Comparison of ENCODE assay signal across 1 cellular context in the genomic region with DNA sequence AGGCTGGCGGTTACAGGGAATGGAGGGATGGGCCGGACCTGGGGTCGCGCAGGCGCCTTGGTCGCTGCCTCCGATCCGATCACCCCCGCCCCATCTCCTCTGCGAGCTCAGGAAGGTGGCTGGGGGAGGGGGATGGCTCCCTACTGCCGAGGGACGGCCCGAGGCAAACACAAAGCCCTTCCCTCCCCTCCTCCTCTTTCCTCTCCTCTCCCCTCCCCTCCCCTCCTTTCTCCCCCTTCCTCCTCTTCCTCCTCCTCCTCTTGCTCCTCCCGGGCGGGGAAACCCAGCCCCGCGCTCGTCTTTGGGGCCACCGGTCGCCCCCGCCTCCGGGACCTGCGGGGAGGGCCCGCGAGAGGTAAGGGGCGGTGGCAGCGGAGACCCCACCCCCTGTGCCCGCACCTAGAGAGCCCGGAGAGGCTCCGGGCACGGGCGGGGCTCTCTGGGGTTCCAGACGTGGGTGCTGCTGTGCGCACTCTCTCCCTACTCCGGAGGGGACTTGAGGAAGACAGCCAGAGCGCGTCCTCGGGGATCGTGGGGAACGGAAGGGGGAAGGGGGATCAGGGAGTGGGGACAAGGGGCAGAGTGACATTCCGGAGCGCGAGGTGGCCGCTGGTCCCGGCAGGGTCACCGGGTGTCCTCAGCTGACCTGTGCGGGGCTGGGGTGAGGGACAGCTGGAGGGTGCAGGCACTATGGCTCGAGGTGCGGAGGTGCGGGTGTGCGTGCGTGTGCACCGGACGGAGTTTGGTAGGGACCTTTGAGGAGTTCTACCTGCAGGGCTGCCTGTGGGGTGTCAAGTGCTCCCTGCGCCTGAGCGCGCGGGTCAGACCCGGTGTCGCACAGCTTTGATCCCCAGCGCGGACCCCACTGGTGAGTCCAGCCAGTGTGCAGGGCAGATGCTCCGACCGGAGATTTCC.
TF ChIP-seq lines count a peak whose summit lies in the region.

A gene with protein sequence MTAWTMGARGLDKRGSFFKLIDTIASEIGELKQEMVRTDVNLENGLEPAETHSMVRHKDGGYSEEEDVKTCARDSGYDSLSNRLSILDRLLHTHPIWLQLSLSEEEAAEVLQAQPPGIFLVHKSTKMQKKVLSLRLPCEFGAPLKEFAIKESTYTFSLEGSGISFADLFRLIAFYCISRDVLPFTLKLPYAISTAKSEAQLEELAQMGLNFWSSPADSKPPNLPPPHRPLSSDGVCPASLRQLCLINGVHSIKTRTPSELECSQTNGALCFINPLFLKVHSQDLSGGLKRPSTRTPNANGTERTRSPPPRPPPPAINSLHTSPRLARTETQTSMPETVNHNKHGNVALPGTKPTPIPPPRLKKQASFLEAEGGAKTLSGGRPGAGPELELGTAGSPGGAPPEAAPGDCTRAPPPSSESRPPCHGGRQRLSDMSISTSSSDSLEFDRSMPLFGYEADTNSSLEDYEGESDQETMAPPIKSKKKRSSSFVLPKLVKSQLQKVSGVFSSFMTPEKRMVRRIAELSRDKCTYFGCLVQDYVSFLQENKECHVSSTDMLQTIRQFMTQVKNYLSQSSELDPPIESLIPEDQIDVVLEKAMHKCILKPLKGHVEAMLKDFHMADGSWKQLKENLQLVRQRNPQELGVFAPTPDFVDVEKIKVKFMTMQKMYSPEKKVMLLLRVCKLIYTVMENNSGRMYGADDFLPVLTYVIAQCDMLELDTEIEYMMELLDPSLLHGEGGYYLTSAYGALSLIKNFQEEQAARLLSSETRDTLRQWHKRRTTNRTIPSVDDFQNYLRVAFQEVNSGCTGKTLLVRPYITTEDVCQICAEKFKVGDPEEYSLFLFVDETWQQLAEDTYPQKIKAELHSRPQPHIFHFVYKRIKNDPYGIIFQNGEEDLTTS (plus strand): TSS at position 286 of the 915 bp plus-strand sequence. CDS start 131,344 bp downstream, outside the sequence.

TF ChIP-seq in HepG2, 621 proteins besides CTCF, POLR2A, EP300 and RAD21 (continued from another document and continues in another):
- TF ChIP-seq, protein P1, sequence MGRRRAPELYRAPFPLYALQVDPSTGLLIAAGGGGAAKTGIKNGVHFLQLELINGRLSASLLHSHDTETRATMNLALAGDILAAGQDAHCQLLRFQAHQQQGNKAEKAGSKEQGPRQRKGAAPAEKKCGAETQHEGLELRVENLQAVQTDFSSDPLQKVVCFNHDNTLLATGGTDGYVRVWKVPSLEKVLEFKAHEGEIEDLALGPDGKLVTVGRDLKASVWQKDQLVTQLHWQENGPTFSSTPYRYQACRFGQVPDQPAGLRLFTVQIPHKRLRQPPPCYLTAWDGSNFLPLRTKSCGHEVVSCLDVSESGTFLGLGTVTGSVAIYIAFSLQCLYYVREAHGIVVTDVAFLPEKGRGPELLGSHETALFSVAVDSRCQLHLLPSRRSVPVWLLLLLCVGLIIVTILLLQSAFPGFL (CRISPR knock-in tag; IDR thresholded peaks at IDR 0.05) = no peak
- no peak for TF ChIP-seq ZNF75D (CRISPR knock-in tag; IDR thresholded peaks at IDR 0.05; ENCODE audit: borderline replicate concordance)
- no peak for TF ChIP-seq KDM1A (CRISPR knock-in tag; IDR thresholded peaks at IDR 0.05)
- TF ChIP-seq ZNF33B (CRISPR knock-in tag; IDR thresholded peaks at IDR 0.05) = no peak
- TF ChIP-seq, protein P2, sequence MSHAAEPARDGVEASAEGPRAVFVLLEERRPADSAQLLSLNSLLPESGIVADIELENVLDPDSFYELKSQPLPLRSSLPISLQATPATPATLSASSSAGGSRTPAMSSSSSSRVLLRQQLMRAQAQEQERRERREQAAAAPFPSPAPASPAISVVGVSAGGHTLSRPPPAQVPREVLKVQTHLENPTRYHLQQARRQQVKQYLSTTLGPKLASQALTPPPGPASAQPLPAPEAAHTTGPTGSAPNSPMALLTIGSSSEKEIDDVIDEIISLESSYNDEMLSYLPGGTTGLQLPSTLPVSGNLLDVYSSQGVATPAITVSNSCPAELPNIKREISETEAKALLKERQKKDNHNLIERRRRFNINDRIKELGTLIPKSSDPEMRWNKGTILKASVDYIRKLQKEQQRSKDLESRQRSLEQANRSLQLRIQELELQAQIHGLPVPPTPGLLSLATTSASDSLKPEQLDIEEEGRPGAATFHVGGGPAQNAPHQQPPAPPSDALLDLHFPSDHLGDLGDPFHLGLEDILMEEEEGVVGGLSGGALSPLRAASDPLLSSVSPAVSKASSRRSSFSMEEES (CRISPR knock-in tag; IDR thresholded peaks at IDR 0.05) = no peak
- TF ChIP-seq, protein P3, sequence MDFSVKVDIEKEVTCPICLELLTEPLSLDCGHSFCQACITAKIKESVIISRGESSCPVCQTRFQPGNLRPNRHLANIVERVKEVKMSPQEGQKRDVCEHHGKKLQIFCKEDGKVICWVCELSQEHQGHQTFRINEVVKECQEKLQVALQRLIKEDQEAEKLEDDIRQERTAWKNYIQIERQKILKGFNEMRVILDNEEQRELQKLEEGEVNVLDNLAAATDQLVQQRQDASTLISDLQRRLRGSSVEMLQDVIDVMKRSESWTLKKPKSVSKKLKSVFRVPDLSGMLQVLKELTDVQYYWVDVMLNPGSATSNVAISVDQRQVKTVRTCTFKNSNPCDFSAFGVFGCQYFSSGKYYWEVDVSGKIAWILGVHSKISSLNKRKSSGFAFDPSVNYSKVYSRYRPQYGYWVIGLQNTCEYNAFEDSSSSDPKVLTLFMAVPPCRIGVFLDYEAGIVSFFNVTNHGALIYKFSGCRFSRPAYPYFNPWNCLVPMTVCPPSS (IDR thresholded peaks at IDR 0.05) = no peak
- no peak for TF ChIP-seq MTF2 (CRISPR knock-in tag; IDR thresholded peaks at IDR 0.05; ENCODE audit: borderline replicate concordance)
- TF ChIP-seq ZNF550 (CRISPR knock-in tag; IDR thresholded peaks at IDR 0.05; ENCODE audit: borderline replicate concordance) = no peak; the same call in 1 of the 2 replicates
- TF ChIP-seq SALL1 (CRISPR knock-in tag; IDR thresholded peaks at IDR 0.05) = peak; percentile 53; the same call in 1 of the 2 replicates
- 0 out of 2 replicates have a peak, but pooled peaks have one; percentile 9 for TF ChIP-seq ZNF335 (CRISPR knock-in tag; IDR thresholded peaks at IDR 0.05)
- no peak for TF ChIP-seq FOXP1 (IDR thresholded peaks at IDR 0.05)
- TF ChIP-seq FOXP1 (CRISPR knock-in tag; IDR thresholded peaks at IDR 0.05) = no peak
- TF ChIP-seq, protein P4, sequence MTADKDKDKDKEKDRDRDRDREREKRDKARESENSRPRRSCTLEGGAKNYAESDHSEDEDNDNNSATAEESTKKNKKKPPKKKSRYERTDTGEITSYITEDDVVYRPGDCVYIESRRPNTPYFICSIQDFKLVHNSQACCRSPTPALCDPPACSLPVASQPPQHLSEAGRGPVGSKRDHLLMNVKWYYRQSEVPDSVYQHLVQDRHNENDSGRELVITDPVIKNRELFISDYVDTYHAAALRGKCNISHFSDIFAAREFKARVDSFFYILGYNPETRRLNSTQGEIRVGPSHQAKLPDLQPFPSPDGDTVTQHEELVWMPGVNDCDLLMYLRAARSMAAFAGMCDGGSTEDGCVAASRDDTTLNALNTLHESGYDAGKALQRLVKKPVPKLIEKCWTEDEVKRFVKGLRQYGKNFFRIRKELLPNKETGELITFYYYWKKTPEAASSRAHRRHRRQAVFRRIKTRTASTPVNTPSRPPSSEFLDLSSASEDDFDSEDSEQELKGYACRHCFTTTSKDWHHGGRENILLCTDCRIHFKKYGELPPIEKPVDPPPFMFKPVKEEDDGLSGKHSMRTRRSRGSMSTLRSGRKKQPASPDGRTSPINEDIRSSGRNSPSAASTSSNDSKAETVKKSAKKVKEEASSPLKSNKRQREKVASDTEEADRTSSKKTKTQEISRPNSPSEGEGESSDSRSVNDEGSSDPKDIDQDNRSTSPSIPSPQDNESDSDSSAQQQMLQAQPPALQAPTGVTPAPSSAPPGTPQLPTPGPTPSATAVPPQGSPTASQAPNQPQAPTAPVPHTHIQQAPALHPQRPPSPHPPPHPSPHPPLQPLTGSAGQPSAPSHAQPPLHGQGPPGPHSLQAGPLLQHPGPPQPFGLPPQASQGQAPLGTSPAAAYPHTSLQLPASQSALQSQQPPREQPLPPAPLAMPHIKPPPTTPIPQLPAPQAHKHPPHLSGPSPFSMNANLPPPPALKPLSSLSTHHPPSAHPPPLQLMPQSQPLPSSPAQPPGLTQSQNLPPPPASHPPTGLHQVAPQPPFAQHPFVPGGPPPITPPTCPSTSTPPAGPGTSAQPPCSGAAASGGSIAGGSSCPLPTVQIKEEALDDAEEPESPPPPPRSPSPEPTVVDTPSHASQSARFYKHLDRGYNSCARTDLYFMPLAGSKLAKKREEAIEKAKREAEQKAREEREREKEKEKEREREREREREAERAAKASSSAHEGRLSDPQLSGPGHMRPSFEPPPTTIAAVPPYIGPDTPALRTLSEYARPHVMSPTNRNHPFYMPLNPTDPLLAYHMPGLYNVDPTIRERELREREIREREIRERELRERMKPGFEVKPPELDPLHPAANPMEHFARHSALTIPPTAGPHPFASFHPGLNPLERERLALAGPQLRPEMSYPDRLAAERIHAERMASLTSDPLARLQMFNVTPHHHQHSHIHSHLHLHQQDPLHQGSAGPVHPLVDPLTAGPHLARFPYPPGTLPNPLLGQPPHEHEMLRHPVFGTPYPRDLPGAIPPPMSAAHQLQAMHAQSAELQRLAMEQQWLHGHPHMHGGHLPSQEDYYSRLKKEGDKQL (CRISPR knock-in tag; IDR thresholded peaks at IDR 0.05; ENCODE audit: low read depth) = no peak
- no peak for TF ChIP-seq SRSF4 (IDR thresholded peaks at IDR 0.05; ENCODE audit: low read depth, low read length, poor library complexity, severe bottlenecking)
- no peak; the same call in 1 of the 2 replicates for TF ChIP-seq ZNF251 (CRISPR knock-in tag; IDR thresholded peaks at IDR 0.05)
- peak; percentile 10; the same call in 1 of the 2 replicates for TF ChIP-seq ZFP90 (CRISPR knock-in tag; IDR thresholded peaks at IDR 0.05; ENCODE audit: borderline replicate concordance)
- TF ChIP-seq NFIB (CRISPR knock-in tag; IDR thresholded peaks at IDR 0.05; ENCODE audit: borderline replicate concordance) = no peak
- TF ChIP-seq, protein P5, sequence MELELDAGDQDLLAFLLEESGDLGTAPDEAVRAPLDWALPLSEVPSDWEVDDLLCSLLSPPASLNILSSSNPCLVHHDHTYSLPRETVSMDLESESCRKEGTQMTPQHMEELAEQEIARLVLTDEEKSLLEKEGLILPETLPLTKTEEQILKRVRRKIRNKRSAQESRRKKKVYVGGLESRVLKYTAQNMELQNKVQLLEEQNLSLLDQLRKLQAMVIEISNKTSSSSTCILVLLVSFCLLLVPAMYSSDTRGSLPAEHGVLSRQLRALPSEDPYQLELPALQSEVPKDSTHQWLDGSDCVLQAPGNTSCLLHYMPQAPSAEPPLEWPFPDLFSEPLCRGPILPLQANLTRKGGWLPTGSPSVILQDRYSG (CRISPR knock-in tag; IDR thresholded peaks at IDR 0.05) = peak; percentile 58; the same call in 1 of the 2 replicates
- peak; percentile 54 for TF ChIP-seq U2AF1 (optimal IDR thresholded peaks at IDR 0.05; ENCODE audit: low read depth, low read length)
- no peak for TF ChIP-seq ELF1 (CRISPR knock-in tag; IDR thresholded peaks at IDR 0.05)
- TF ChIP-seq SRSF1 (optimal IDR thresholded peaks at IDR 0.05; ENCODE audit: low read depth, low read length) = peak; percentile 79
- TF ChIP-seq SSRP1 (CRISPR knock-in tag; IDR thresholded peaks at IDR 0.05) = no peak
- TF ChIP-seq, protein P6, sequence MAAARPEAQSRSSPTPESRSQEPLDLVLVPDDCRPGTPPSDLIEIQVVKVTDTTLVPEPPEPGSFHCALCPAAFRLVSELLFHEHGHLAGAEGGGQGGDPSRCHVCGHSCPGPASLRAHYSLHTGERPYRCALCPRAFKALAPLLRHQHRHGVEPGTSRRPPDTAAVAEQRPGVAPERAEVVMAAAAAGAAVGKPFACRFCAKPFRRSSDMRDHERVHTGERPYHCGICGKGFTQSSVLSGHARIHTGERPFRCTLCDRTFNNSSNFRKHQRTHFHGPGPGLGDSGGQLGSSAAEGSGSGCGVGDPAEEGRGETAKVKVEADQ (CRISPR knock-in tag; IDR thresholded peaks at IDR 0.05; ENCODE audit: borderline replicate concordance) = no peak
- TF ChIP-seq, protein P7, sequence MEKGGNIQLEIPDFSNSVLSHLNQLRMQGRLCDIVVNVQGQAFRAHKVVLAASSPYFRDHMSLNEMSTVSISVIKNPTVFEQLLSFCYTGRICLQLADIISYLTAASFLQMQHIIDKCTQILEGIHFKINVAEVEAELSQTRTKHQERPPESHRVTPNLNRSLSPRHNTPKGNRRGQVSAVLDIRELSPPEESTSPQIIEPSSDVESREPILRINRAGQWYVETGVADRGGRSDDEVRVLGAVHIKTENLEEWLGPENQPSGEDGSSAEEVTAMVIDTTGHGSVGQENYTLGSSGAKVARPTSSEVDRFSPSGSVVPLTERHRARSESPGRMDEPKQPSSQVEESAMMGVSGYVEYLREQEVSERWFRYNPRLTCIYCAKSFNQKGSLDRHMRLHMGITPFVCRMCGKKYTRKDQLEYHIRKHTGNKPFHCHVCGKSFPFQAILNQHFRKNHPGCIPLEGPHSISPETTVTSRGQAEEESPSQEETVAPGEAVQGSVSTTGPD (CRISPR knock-in tag; IDR thresholded peaks at IDR 0.05) = no peak
- TF ChIP-seq, protein P8, sequence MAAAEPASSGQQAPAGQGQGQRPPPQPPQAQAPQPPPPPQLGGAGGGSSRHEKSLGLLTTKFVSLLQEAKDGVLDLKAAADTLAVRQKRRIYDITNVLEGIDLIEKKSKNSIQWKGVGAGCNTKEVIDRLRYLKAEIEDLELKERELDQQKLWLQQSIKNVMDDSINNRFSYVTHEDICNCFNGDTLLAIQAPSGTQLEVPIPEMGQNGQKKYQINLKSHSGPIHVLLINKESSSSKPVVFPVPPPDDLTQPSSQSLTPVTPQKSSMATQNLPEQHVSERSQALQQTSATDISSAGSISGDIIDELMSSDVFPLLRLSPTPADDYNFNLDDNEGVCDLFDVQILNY (CRISPR knock-in tag; conservative IDR thresholded peaks at IDR 0.05) = no peak
- TF ChIP-seq DPF2 (CRISPR knock-in tag; IDR thresholded peaks at IDR 0.05; ENCODE audit: borderline replicate concordance, low read depth) = no peak
- TF ChIP-seq ZFP62 (CRISPR knock-in tag; IDR thresholded peaks at IDR 0.05) = no peak
- TF ChIP-seq, protein P9, sequence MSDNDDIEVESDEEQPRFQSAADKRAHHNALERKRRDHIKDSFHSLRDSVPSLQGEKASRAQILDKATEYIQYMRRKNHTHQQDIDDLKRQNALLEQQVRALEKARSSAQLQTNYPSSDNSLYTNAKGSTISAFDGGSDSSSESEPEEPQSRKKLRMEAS (IDR thresholded peaks at IDR 0.05) = peak; percentile 27; the same call in 1 of the 2 replicates
- no peak for TF ChIP-seq ISX (CRISPR knock-in tag; conservative IDR thresholded peaks at IDR 0.05)
- TF ChIP-seq, protein P10, sequence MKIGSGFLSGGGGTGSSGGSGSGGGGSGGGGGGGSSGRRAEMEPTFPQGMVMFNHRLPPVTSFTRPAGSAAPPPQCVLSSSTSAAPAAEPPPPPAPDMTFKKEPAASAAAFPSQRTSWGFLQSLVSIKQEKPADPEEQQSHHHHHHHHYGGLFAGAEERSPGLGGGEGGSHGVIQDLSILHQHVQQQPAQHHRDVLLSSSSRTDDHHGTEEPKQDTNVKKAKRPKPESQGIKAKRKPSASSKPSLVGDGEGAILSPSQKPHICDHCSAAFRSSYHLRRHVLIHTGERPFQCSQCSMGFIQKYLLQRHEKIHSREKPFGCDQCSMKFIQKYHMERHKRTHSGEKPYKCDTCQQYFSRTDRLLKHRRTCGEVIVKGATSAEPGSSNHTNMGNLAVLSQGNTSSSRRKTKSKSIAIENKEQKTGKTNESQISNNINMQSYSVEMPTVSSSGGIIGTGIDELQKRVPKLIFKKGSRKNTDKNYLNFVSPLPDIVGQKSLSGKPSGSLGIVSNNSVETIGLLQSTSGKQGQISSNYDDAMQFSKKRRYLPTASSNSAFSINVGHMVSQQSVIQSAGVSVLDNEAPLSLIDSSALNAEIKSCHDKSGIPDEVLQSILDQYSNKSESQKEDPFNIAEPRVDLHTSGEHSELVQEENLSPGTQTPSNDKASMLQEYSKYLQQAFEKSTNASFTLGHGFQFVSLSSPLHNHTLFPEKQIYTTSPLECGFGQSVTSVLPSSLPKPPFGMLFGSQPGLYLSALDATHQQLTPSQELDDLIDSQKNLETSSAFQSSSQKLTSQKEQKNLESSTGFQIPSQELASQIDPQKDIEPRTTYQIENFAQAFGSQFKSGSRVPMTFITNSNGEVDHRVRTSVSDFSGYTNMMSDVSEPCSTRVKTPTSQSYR (CRISPR knock-in tag; IDR thresholded peaks at IDR 0.05; ENCODE audit: borderline replicate concordance) = peak; percentile 80; the same call in 1 of the 2 replicates
- no peak for TF ChIP-seq PRPF4 (IDR thresholded peaks at IDR 0.05; ENCODE audit: low read depth, low read length, poor library complexity, severe bottlenecking)
